Comparison of ENCODE assay signal across 20 cellular contexts in genomic region chr2:114368705-114369104, GRCh38.
DNase-seq lines count a peak whose midpoint lies in the region; ATAC-seq, FAIRE-seq and TF ChIP-seq lines count a peak whose summit lies in the region.
"Had no signal": no experiment of that assay in that cellular context is flagged by ENCODE, and none has a peak within 500 bp of the region (broad histone marks: within the 10 kb centered on the region; RNA-seq: fewer than 3 reads in every experiment).

No MANE protein-coding gene starts in this region.

- BruUV-seq in HepG2 (replicated peaks; lab: Mats Ljungman, UMichigan) (no TSS peak), OCI-LY7 (replicated peaks; lab: Mats Ljungman, UMichigan) (no TSS peak), K562 (replicated peaks; lab: Mats Ljungman, UMichigan) (no TSS peak)

- no peaks in the 10 kb centered on the region for H3K27me3 Mint-ChIP-seq in activated CD8-positive, alpha-beta T cell treated with anti-CD3 and anti-CD28 coated beads, Interleukin-2, amount 10 ng/mL, durations not matched to agents 7 days and 5 days (ENCODE audit: low read depth)

- TF ChIP-seq POLR2A in HepG2 (IDR thresholded peaks at IDR 0.05; ENCODE audit: insufficient read depth in 1 of 2, low read depth in 2 of 2, low read length in 2 of 2): no peak
- no peak for TF ChIP-seq POLR2A in right lobe of liver (IDR thresholded peaks at IDR 0.05)
- no peak for TF ChIP-seq POLR2A in K562 (conservative IDR thresholded peaks at IDR 0.05)

- no peak overlapping the region for H3K9ac ChIP-seq in HepG2 (ENCODE audit: insufficient read depth, low read depth, low read length)
- H3K9ac ChIP-seq in K562 (ENCODE audit: insufficient read depth in 1 of 2, low read depth in 2 of 2, low read length in 2 of 2): no peak overlapping the region
- H3K9ac ChIP-seq: GM23248 had no signal

- no peaks in the 10 kb centered on the region for H3K9me2 ChIP-seq in OCI-LY7 (ENCODE audit: insufficient read depth, low read length)

- no peak overlapping the region for H2AFZ ChIP-seq in HepG2 (ENCODE audit: low read length)
- H2AFZ ChIP-seq in OCI-LY7 (ENCODE audit: low read length): no peak overlapping the region
- H2AFZ ChIP-seq in K562 (ENCODE audit: low read depth, low read length): no peak overlapping the region
- H2AFZ ChIP-seq: GM23248 had no signal

- intact Hi-C loops in HepG2 (cut with micrococcal nuclease; ENCODE audit: unreplicated experiment): no loop called here
- intact Hi-C loops in right lobe of liver (cut with DNase I): no loop called here
- intact Hi-C loops in OCI-LY7 (cut with micrococcal nuclease; ENCODE audit: unreplicated experiment): no loop called here
- intact Hi-C loops in K562 (cut with micrococcal nuclease): no loop called here

- H4K20me1 ChIP-seq in HepG2 (ENCODE audit: insufficient read depth, low read length): no peaks in the 10 kb centered on the region
- H4K20me1 ChIP-seq in OCI-LY7 (ENCODE audit: insufficient read depth, low read length): no peaks in the 10 kb centered on the region
- no peaks in the 10 kb centered on the region for H4K20me1 ChIP-seq in K562 (replicated peaks; ENCODE audit: control insufficient read depth, insufficient read depth, low read length)

- no peak overlapping the region for H3K27ac Mint-ChIP-seq in activated CD8-positive, alpha-beta T cell treated with anti-CD3 and anti-CD28 coated beads, Interleukin-2, amount 10 ng/mL, durations not matched to agents 7 days and 5 days
- H3K27ac Mint-ChIP-seq: CD8-positive, alpha-beta T cell had no signal

- H3K27ac ChIP-seq in HepG2 (ENCODE audit: extremely low read length, insufficient read depth, low read length) (no peak overlapping the region), right lobe of liver (no peak overlapping the region), OCI-LY7 (ENCODE audit: low read depth, low read length, poor library complexity, severe bottlenecking) (no peak overlapping the region), K562 (ENCODE audit: extremely low read depth, low read depth, low read length) (no peak overlapping the region)
- H3K27ac ChIP-seq: A549, C4-2B, GM23248 had no signal

- H3K4me2 ChIP-seq in HepG2 (ENCODE audit: low read depth, low read length) (no peak overlapping the region), OCI-LY7 (ENCODE audit: low read length) (no peak overlapping the region), K562 (ENCODE audit: insufficient read depth, low read length) (no peak overlapping the region)
- H3K4me2 ChIP-seq: A549 had no signal

- no peak overlapping the region for H3K4me3 ChIP-seq in HepG2 (replicated peaks in 1 of 3; ENCODE audit: insufficient read depth in 1 of 3, low read depth in 2 of 3, low read length in 3 of 3)
- no peak overlapping the region for H3K4me3 ChIP-seq in right lobe of liver
- no peak overlapping the region for H3K4me3 ChIP-seq in OCI-LY7 (ENCODE audit: low read depth, low read length, poor library complexity, severe bottlenecking)
- H3K4me3 ChIP-seq in K562: no peak overlapping the region
- H3K4me3 ChIP-seq: A549, GM23248 had no signal

- TF ChIP-seq EP300 in HepG2 (IDR thresholded peaks at IDR 0.05; ENCODE audit: low read depth in 2 of 2, low read length in 2 of 2) (no peak), HepG2 (CRISPR knock-in tag; IDR thresholded peaks at IDR 0.05; ENCODE audit: borderline replicate concordance) (no peak), K562 (IDR thresholded peaks at IDR 0.05; ENCODE audit: low read length) (no peak)

- ATAC-seq in HepG2: no peak
- no peak for ATAC-seq in right lobe of liver
- no peak for ATAC-seq in K562
- no peak for ATAC-seq in activated CD8-positive, alpha-beta T cell treated with anti-CD3 and anti-CD28 coated beads, Interleukin-2, amount 10 ng/mL, durations not matched to agents 7 days and 5 days
- ATAC-seq: A549; CD8-positive, alpha-beta T cell; HCT116 had no signal

- no peak for TF ChIP-seq RAD21 in HepG2 (CRISPR knock-in tag; IDR thresholded peaks at IDR 0.05)
- no peak for TF ChIP-seq RAD21 in K562 (CRISPR knock-in tag; conservative IDR thresholded peaks at IDR 0.05 in 1 of 2, IDR thresholded peaks at IDR 0.05 in 1 of 2)

- H3K9me3 ChIP-seq in HepG2 (ENCODE audit: low read length) (peaks cover 37% of the 10 kb centered on the region), right lobe of liver (peaks cover 0 to 7% (median 0%) of the 10 kb centered on the region in 4 donors), OCI-LY7 (ENCODE audit: low read length) (peaks cover 22% of the 10 kb centered on the region), K562 (replicated peaks; ENCODE audit: control insufficient read depth, insufficient read depth, low read depth, low read length) (no peaks in the 10 kb centered on the region; the same call in 1 of the 2 replicates)
- H3K9me3 ChIP-seq: BE2C had no signal

- 4% methylated on average over 2 of the region's 2 CpGs for WGBS in HepG2 (ENCODE audit: low lambda C conversion rate)
- WGBS in right lobe of liver (ENCODE audit: insufficient coverage, low coverage, low lambda C conversion rate, missing lambda C conversion rate): 80% methylated on average over 2 of the region's 2 CpGs
- 0% methylated on average over 2 of the region's 2 CpGs for WGBS in K562 (ENCODE audit: insufficient coverage, low coverage, missing lambda C conversion rate)

- POLR2A ChIA-PET in HepG2 (lab: Yijun Ruan, JAX) (no interaction called here), OCI-LY7 (lab: Charles Lee) (no interaction called here), K562 (lab: Yijun Ruan, JAX) (no interaction called here)
- POLR2A ChIA-PET in activated CD8-positive, alpha-beta T cell treated with anti-CD3 and anti-CD28 coated beads, Interleukin-2, amount 10 ng/mL, durations not matched to agents 7 days and 5 days (lab: Charles Lee): no interaction called here

- FAIRE-seq in HepG2 (lab: Jason Lieb, UNC) (no peak), K562 (lab: Jason Lieb, UNC) (no peak), urothelium cell line (lab: Jason Lieb, UNC) (no peak)
- FAIRE-seq: A549, D721Med, GM12892, H54, HTR-8/SVneo had no signal

- H3K4me1 Mint-ChIP-seq in activated CD8-positive, alpha-beta T cell treated with anti-CD3 and anti-CD28 coated beads, Interleukin-2, amount 10 ng/mL, durations not matched to agents 7 days and 5 days (ENCODE audit: low read depth): no peaks in the 10 kb centered on the region

- DNase-seq in HepG2 (ENCODE audit: low spot score): no peak
- no peak for DNase-seq in right lobe of liver
- DNase-seq in OCI-LY7 (ENCODE audit: low spot score): peak; percentile 7
- no peak for DNase-seq in K562 (ENCODE audit: extremely low read depth in 1 of 4, low spot score in 3 of 4)
- peak; percentile 7 for DNase-seq in urothelium cell line (ENCODE audit: low spot score)
- no peak for DNase-seq in activated CD8-positive, alpha-beta T cell treated with anti-CD3 and anti-CD28 coated beads, Interleukin-2, amount 10 ng/mL, durations not matched to agents 7 days and 5 days
- no peak for DNase-seq in GDM1 (lab: John Stamatoyannopoulos, UW)
- no peak for DNase-seq in NCI-H128 (lab: John Stamatoyannopoulos, UW; ENCODE audit: unreplicated experiment)
- DNase-seq: BE2C; CD8-positive, alpha-beta T cell; COR-L47; DMS153; GM23248 had no signal

- H3K27me3 ChIP-seq in HepG2 (ENCODE audit: control insufficient read depth in 1 of 2, insufficient read depth in 2 of 2, low read length in 2 of 2) (no peaks in the 10 kb centered on the region), right lobe of liver (no peaks in the 10 kb centered on the region), K562 (ENCODE audit: control insufficient read depth in 2 of 2, insufficient read depth in 2 of 2, low read length in 2 of 2) (no peaks in the 10 kb centered on the region)
- H3K27me3 ChIP-seq: BE2C had no signal

- H3K36me3 Mint-ChIP-seq in activated CD8-positive, alpha-beta T cell treated with anti-CD3 and anti-CD28 coated beads, Interleukin-2, amount 10 ng/mL, durations not matched to agents 7 days and 5 days (ENCODE audit: low read depth): no peaks in the 10 kb centered on the region
- H3K36me3 Mint-ChIP-seq: CD8-positive, alpha-beta T cell had no signal

- H3K9me1 ChIP-seq in K562 (ENCODE audit: control insufficient read depth, insufficient read depth, low read length): no peaks in the 10 kb centered on the region

- H3K79me2 ChIP-seq in HepG2 (ENCODE audit: insufficient read depth, low read length) (no peaks in the 10 kb centered on the region), OCI-LY7 (ENCODE audit: insufficient read depth, low read depth, low read length) (no peaks in the 10 kb centered on the region), K562 (ENCODE audit: control insufficient read depth, insufficient read depth, low read length) (no peaks in the 10 kb centered on the region)

- H3K4me1 ChIP-seq in HepG2 (ENCODE audit: insufficient read depth, low read length): no peaks in the 10 kb centered on the region
- no peaks in the 10 kb centered on the region for H3K4me1 ChIP-seq in right lobe of liver
- no peaks in the 10 kb centered on the region for H3K4me1 ChIP-seq in OCI-LY7 (ENCODE audit: insufficient read depth, low read length, poor library complexity, severe bottlenecking)
- H3K4me1 ChIP-seq in K562 (replicated peaks in 1 of 2; ENCODE audit: control insufficient read depth in 2 of 2, insufficient read depth in 2 of 2, low read length in 2 of 2): no peaks in the 10 kb centered on the region
- H3K4me1 ChIP-seq: A549, BE2C had no signal

- TF ChIP-seq CTCF in HepG2 (CRISPR knock-in tag; IDR thresholded peaks at IDR 0.05): no peak
- no peak for TF ChIP-seq CTCF in right lobe of liver (IDR thresholded peaks at IDR 0.05)
- no peak for TF ChIP-seq CTCF in OCI-LY7 (conservative IDR thresholded peaks at IDR 0.05; ENCODE audit: low read length)
- TF ChIP-seq CTCF in K562 (IDR thresholded peaks at IDR 0.05 in 2 of 3, conservative IDR thresholded peaks at IDR 0.05 in 1 of 3; ENCODE audit: insufficient read depth in 2 of 3, low read depth in 1 of 3, low read length in 3 of 3): no peak

- H3K9me3 Mint-ChIP-seq in activated CD8-positive, alpha-beta T cell treated with anti-CD3 and anti-CD28 coated beads, Interleukin-2, amount 10 ng/mL, durations not matched to agents 7 days and 5 days (ENCODE audit: insufficient read depth): peaks cover 25% of the 10 kb centered on the region

- no peak overlapping the region for H3K4me3 Mint-ChIP-seq in activated CD8-positive, alpha-beta T cell treated with anti-CD3 and anti-CD28 coated beads, Interleukin-2, amount 10 ng/mL, durations not matched to agents 7 days and 5 days
- H3K4me3 Mint-ChIP-seq: CD8-positive, alpha-beta T cell had no signal

- in situ Hi-C loops in HepG2 (cut with HindIII; ENCODE audit: extremely low pct_ligation_motif_present, low pct_unique_long_range_greater_than_20kb): no loop called here
- in situ Hi-C loops in K562 (cut with MboI): no loop called here

- CTCF ChIA-PET in HepG2 (lab: Yijun Ruan, JAX; ENCODE audit: low intra/inter-chr PET ratio, low total read pairs): no interaction called here
- CTCF ChIA-PET in OCI-LY7 (lab: Charles Lee; ENCODE audit: unreplicated experiment): no interaction called here
- CTCF ChIA-PET in K562 (lab: Yijun Ruan, JAX; ENCODE audit: low intra/inter-chr PET ratio): no interaction called here
- CTCF ChIA-PET in activated CD8-positive, alpha-beta T cell treated with anti-CD3 and anti-CD28 coated beads, Interleukin-2, amount 10 ng/mL, durations not matched to agents 7 days and 5 days (lab: Charles Lee): no interaction called here

- no peaks in the 10 kb centered on the region for H3K36me3 ChIP-seq in HepG2 (replicated peaks in 1 of 2; ENCODE audit: control insufficient read depth in 1 of 2, insufficient read depth in 2 of 2, low read length in 2 of 2)
- H3K36me3 ChIP-seq in right lobe of liver: no peaks in the 10 kb centered on the region
- H3K36me3 ChIP-seq in OCI-LY7 (ENCODE audit: insufficient read depth, low read length): no peaks in the 10 kb centered on the region
- no peaks in the 10 kb centered on the region for H3K36me3 ChIP-seq in K562 (ENCODE audit: control insufficient read depth, insufficient read depth, low read length)
- H3K36me3 ChIP-seq: BE2C had no signal

Comparison
In these comparisons a context has a peak if more than half of its experiments do, and no peak if none do; other contexts are left out.
1. DNase-seq: peak in OCI-LY7 (single experiment) and urothelium cell line (single experiment); none in HepG2 (single experiment), right lobe of liver (0 of 3), K562 (0 of 4), activated CD8-positive, alpha-beta T cell treated with anti-CD3 and anti-CD28 coated beads, Interleukin-2, amount 10 ng/mL, durations not matched to agents 7 days and 5 days (single experiment), GDM1 (single experiment) and NCI-H128 (single experiment).
2. Of the 241 proteins assayed by ChIP-seq in both HepG2 and K562: peak only in HepG2: none; only in K562: CBX5; in both: none; in neither: 240.